ENCODE assay signal across 8 cellular contexts in the genomic region with DNA sequence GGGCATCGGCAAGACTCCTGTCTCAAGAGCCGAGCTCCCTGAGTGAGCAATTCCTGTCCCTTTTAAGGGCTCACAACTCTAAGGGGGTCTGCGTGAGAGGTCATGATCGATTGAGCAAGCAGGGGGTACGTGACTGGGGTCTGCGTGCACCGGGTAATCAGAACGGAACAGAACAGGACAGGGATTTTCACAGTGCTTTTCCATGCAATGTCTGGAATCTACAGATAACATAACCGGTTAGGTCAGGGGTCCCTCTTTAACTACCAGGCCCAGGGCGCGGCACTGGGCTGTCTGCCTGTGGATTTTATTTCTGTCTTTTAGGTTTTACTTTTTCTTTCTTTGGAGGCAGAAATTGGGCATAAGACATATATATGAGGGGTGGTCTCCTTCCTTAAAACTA. TPM values are rescaled to one million over a fixed set of nuclear protein-coding genes. Genes with fewer than 3 reads are reported as not detected.
A peak's percentile ranks its signal among the peaks of the same experiment; 100 is the strongest.
DNase-seq lines count a peak whose midpoint lies in the region; ATAC-seq, FAIRE-seq and TF ChIP-seq lines count a peak whose summit lies in the region.
"Not testable (repeated sequence)": the region's sequence is repeated elsewhere in the genome, so short reads cannot be mapped to it uniquely, and the experiment has no call there.
"Had no signal": no experiment of that assay in that cellular context is flagged by ENCODE, and none has a peak within 500 bp of the region (broad histone marks: within the 10 kb centered on the region; RNA-seq: fewer than 3 reads in every experiment).

No MANE protein-coding gene starts in this region.

- not testable (repeated sequence) for H2AFZ ChIP-seq in smooth muscle cell (ENCODE audit: low read depth)

- H3K4me1 ChIP-seq in Panc1 (ENCODE audit: control insufficient read depth, insufficient read depth, low read length), result not testable (repeated sequence)
- H3K4me1 ChIP-seq in smooth muscle cell (ENCODE audit: low read depth), result peaks cover 30% of the 10 kb centered on the region

- not testable (repeated sequence) for H3K36me3 ChIP-seq in Panc1 (ENCODE audit: control insufficient read depth, insufficient read depth, low read length); smooth muscle cell (ENCODE audit: low read depth)

- H3K79me2 ChIP-seq in smooth muscle cell (ENCODE audit: low read depth), result peaks cover 12% of the 10 kb centered on the region

- not testable (repeated sequence) for H4K20me1 ChIP-seq in smooth muscle cell (ENCODE audit: low read depth)

- peak overlapping the region; percentile 95 for H3K4me3 Mint-ChIP-seq in activated CD4-positive, alpha-beta memory T cell treated with anti-CD3 and anti-CD28 coated beads, Interleukin-2, amount 10 ng/mL, durations not matched to agents 7 days and 5 days
- H3K4me3 Mint-ChIP-seq in activated naive CD8-positive, alpha-beta T cell treated with anti-CD3 and anti-CD28 coated beads, Interleukin-2, amount 10 ng/mL, durations not matched to agents 7 days and 5 days, result peak overlapping the region; percentile 95
- peak overlapping the region; percentile 25 for H3K4me3 Mint-ChIP-seq in glutamatergic neuron (ENCODE audit: unreplicated experiment)
- peak overlapping the region in 7 of 8 donors; percentile 55 to 95 (median 74) for H3K4me3 Mint-ChIP-seq in naive B cell

- peak overlapping the region; percentile 98 for H3K4me2 ChIP-seq in smooth muscle cell

- in situ Hi-C loops in Panc1 (cut with HindIII; ENCODE audit: low pct_unique_long_range_greater_than_20kb, low sequenced_read_pairs), result not testable (repeated sequence)

- H3K36me3 Mint-ChIP-seq in activated CD4-positive, alpha-beta memory T cell treated with anti-CD3 and anti-CD28 coated beads, Interleukin-2, amount 10 ng/mL, durations not matched to agents 7 days and 5 days (ENCODE audit: low read depth), result peaks cover 27% of the 10 kb centered on the region
- peaks cover 22% of the 10 kb centered on the region for H3K36me3 Mint-ChIP-seq in activated naive CD8-positive, alpha-beta T cell treated with anti-CD3 and anti-CD28 coated beads, Interleukin-2, amount 10 ng/mL, durations not matched to agents 7 days and 5 days
- not testable (repeated sequence) for H3K36me3 Mint-ChIP-seq in glutamatergic neuron (ENCODE audit: unreplicated experiment); naive B cell

- TF ChIP-seq POLR2A in GM12891 (IDR thresholded peaks at IDR 0.05; ENCODE audit: low read depth, low read length), result not testable (repeated sequence)

- ATAC-seq in Panc1; activated naive CD8-positive, alpha-beta T cell treated with anti-CD3 and anti-CD28 coated beads, Interleukin-2, amount 10 ng/mL, durations not matched to agents 7 days and 5 days (ENCODE audit: low read depth); naive B cell (ENCODE audit: low read depth in 2 of 2): not testable (repeated sequence)

- peak overlapping the region; percentile 81 for H3K9ac ChIP-seq in smooth muscle cell (ENCODE audit: low read depth)

- peaks cover 56% of the 10 kb centered on the region for H3K4me1 Mint-ChIP-seq in activated CD4-positive, alpha-beta memory T cell treated with anti-CD3 and anti-CD28 coated beads, Interleukin-2, amount 10 ng/mL, durations not matched to agents 7 days and 5 days
- peaks cover 37% of the 10 kb centered on the region for H3K4me1 Mint-ChIP-seq in activated naive CD8-positive, alpha-beta T cell treated with anti-CD3 and anti-CD28 coated beads, Interleukin-2, amount 10 ng/mL, durations not matched to agents 7 days and 5 days
- H3K4me1 Mint-ChIP-seq in glutamatergic neuron (ENCODE audit: low read depth, unreplicated experiment), result not testable (repeated sequence)
- H3K4me1 Mint-ChIP-seq in naive B cell, result peaks cover 33 to 48% (median 38%) of the 10 kb centered on the region in 3 donors

- not testable (repeated sequence) for H3K4me3 ChIP-seq in Panc1 (ENCODE audit: low read depth in 2 of 2, low read length in 2 of 2)
- peak overlapping the region; percentile 14 for H3K4me3 ChIP-seq in smooth muscle cell

- FAIRE-seq in GM12891 (lab: Jason Lieb, UNC), result peak; percentile 69

- not testable (repeated sequence) for BruUV-seq in Panc1 (replicated peaks; lab: Mats Ljungman, UMichigan)

- CTCF ChIA-PET in Panc1 (lab: Charles Lee), result not testable (repeated sequence)
- CTCF ChIA-PET in activated CD4-positive, alpha-beta memory T cell treated with anti-CD3 and anti-CD28 coated beads, Interleukin-2, amount 10 ng/mL, durations not matched to agents 7 days and 5 days (lab: Charles Lee), result interaction anchor here (2.1 to 3.4 kb wide), 3 partner anchors 8 to 30 kb away, joined by 5 to 27 read pairs (median 7); a partner anchor contains a TSS

- not testable (repeated sequence) for TF ChIP-seq CTCF in Panc1 (IDR thresholded peaks at IDR 0.05); glutamatergic neuron (IDR thresholded peaks at IDR 0.05; ENCODE audit: partially characterized antibody, unreplicated experiment); smooth muscle cell (IDR thresholded peaks at IDR 0.05; ENCODE audit: borderline replicate concordance, insufficient read depth, poor library complexity, severe bottlenecking)

- not testable (repeated sequence) for H3K27me3 Mint-ChIP-seq in activated CD4-positive, alpha-beta memory T cell treated with anti-CD3 and anti-CD28 coated beads, Interleukin-2, amount 10 ng/mL, durations not matched to agents 7 days and 5 days; activated naive CD8-positive, alpha-beta T cell treated with anti-CD3 and anti-CD28 coated beads, Interleukin-2, amount 10 ng/mL, durations not matched to agents 7 days and 5 days; naive B cell
- peaks cover 12% of the 10 kb centered on the region for H3K27me3 Mint-ChIP-seq in glutamatergic neuron (ENCODE audit: unreplicated experiment)

- not testable (repeated sequence) for H3K9me3 Mint-ChIP-seq in activated CD4-positive, alpha-beta memory T cell treated with anti-CD3 and anti-CD28 coated beads, Interleukin-2, amount 10 ng/mL, durations not matched to agents 7 days and 5 days; activated naive CD8-positive, alpha-beta T cell treated with anti-CD3 and anti-CD28 coated beads, Interleukin-2, amount 10 ng/mL, durations not matched to agents 7 days and 5 days; glutamatergic neuron (ENCODE audit: unreplicated experiment); naive B cell

- POLR2A ChIA-PET in Panc1 (lab: Charles Lee), result not testable (repeated sequence)
- POLR2A ChIA-PET in activated CD4-positive, alpha-beta memory T cell treated with anti-CD3 and anti-CD28 coated beads, Interleukin-2, amount 10 ng/mL, durations not matched to agents 7 days and 5 days (lab: Charles Lee), result interaction anchor here (1.3 to 12.1 kb wide), 8 partner anchors 5 to 88 kb away, joined by 3 to 583 read pairs (median 32); a partner anchor contains a TSS
- POLR2A ChIA-PET in activated naive CD8-positive, alpha-beta T cell treated with anti-CD3 and anti-CD28 coated beads, Interleukin-2, amount 10 ng/mL, durations not matched to agents 7 days and 5 days (lab: Charles Lee), result interaction anchor here (0.6 to 13.0 kb wide), 6 partner anchors 9 to 88 kb away, joined by 4 to 247 read pairs (median 12); a partner anchor contains a TSS

- peaks cover 56% of the 10 kb centered on the region for H3F3A ChIP-seq in smooth muscle cell (ENCODE audit: low read depth)

- H3K27ac ChIP-seq in Panc1 (ENCODE audit: low read length) (peak overlapping the region; percentile 48; the same call in 1 of the 2 replicates), smooth muscle cell (ENCODE audit: low read depth) (peak overlapping the region; percentile 97)

- H3K27me3 ChIP-seq in Panc1 (ENCODE audit: control insufficient read depth, insufficient read depth, low read length); smooth muscle cell (ENCODE audit: low read depth): not testable (repeated sequence)

- 11% methylated on average over 11 of the region's 11 CpGs for WGBS in smooth muscle cell (ENCODE audit: low lambda C conversion rate)

- intact Hi-C loops in Panc1 (cut with micrococcal nuclease; ENCODE audit: unreplicated experiment), result not testable (repeated sequence)

- H3K9me3 ChIP-seq in Panc1 (ENCODE audit: control insufficient read depth, insufficient read depth, low read depth, low read length); smooth muscle cell (replicated peaks; ENCODE audit: low read depth): not testable (repeated sequence)

- H3K27ac Mint-ChIP-seq in activated CD4-positive, alpha-beta memory T cell treated with anti-CD3 and anti-CD28 coated beads, Interleukin-2, amount 10 ng/mL, durations not matched to agents 7 days and 5 days, result peak overlapping the region; percentile 98
- H3K27ac Mint-ChIP-seq in activated naive CD8-positive, alpha-beta T cell treated with anti-CD3 and anti-CD28 coated beads, Interleukin-2, amount 10 ng/mL, durations not matched to agents 7 days and 5 days, result peak overlapping the region; percentile 100
- not testable (repeated sequence) for H3K27ac Mint-ChIP-seq in glutamatergic neuron (ENCODE audit: unreplicated experiment)
- peak overlapping the region; percentile 29 to 100 (median 90) for H3K27ac Mint-ChIP-seq in naive B cell

- not testable (repeated sequence) for DNase-seq in GM12891 (ENCODE audit: insufficient read length, low spot score); Panc1 (ENCODE audit: low read depth, low spot score); activated CD4-positive, alpha-beta memory T cell treated with anti-CD3 and anti-CD28 coated beads, Interleukin-2, amount 10 ng/mL, durations not matched to agents 7 days and 5 days; activated naive CD8-positive, alpha-beta T cell treated with anti-CD3 and anti-CD28 coated beads, Interleukin-2, amount 10 ng/mL, durations not matched to agents 7 days and 5 days; glutamatergic neuron; naive B cell; smooth muscle cell (lab: John Stamatoyannopoulos, UW; ENCODE audit: unreplicated experiment)

RNA-seq across cellular contexts. Expression of a gene that starts 3.6 kb away (rescaled TPM):
- 14.0 TPM for polyA plus RNA-seq in GM12891 (2012; ENCODE audit: low read depth, missing spikeins)
- total RNA-seq in Panc1 (2021; ENCODE audit: unreplicated experiment) (56.0 TPM), glutamatergic neuron (ENCODE audit: unreplicated experiment) (1.2 TPM), smooth muscle cell (85.8 and 87.4 TPM in 2 replicates)
- polyA plus RNA-seq in Panc1 (2012; ENCODE audit: insufficient read length), result 99.6 TPM
- 10 to 100 TPM; 89.1 to 90.2 TPM for total RNA-seq in activated CD4-positive, alpha-beta memory T cell treated with anti-CD3 and anti-CD28 coated beads, Interleukin-2, amount 10 ng/mL, durations not matched to agents 7 days and 5 days
- 10 to 100 TPM; 86.3 to 94.5 TPM for total RNA-seq in activated naive CD8-positive, alpha-beta T cell treated with anti-CD3 and anti-CD28 coated beads, Interleukin-2, amount 10 ng/mL, durations not matched to agents 7 days and 5 days
- polyA plus RNA-seq in naive B cell (ENCODE audit: low read depth in 6 of 6) (10 to 100 TPM; 10.5 to 41.3 (median 18.0) TPM), smooth muscle cell (263 and 287 TPM in 2 replicates)

RNA-seq across cellular contexts. Expression of a gene that starts 8.0 kb away (rescaled TPM):
- 4.2 TPM for polyA plus RNA-seq in GM12891 (2012; ENCODE audit: low read depth, missing spikeins)
- total RNA-seq in Panc1 (2021; ENCODE audit: unreplicated experiment), result 14.2 TPM
- 14.0 TPM for polyA plus RNA-seq in Panc1 (2012; ENCODE audit: insufficient read length)
- 1 to 10 TPM; 6.4 to 7.0 TPM for total RNA-seq in activated CD4-positive, alpha-beta memory T cell treated with anti-CD3 and anti-CD28 coated beads, Interleukin-2, amount 10 ng/mL, durations not matched to agents 7 days and 5 days
- 10 to 100 TPM in 1 of 2 experiments, 1 to 10 TPM in 1; 8.1 to 12.8 TPM for total RNA-seq in activated naive CD8-positive, alpha-beta T cell treated with anti-CD3 and anti-CD28 coated beads, Interleukin-2, amount 10 ng/mL, durations not matched to agents 7 days and 5 days
- total RNA-seq in glutamatergic neuron (ENCODE audit: unreplicated experiment), result 4.8 TPM
- 10 to 100 TPM in 3 of 6 donors, 1 to 10 TPM in 3; 2.0 to 13.9 (median 8.1) TPM for polyA plus RNA-seq in naive B cell (ENCODE audit: low read depth in 6 of 6)
- total RNA-seq in smooth muscle cell, result 1.5 and 3.2 TPM in 2 replicates
- 17.6 and 22.6 TPM in 2 replicates for polyA plus RNA-seq in smooth muscle cell
- total RNA-seq: left ventricle myocardium inferior had no signal

RNA-seq across cellular contexts. Expression of a gene that starts 12.3 kb away (rescaled TPM):
- 2.6 TPM for polyA plus RNA-seq in GM12891 (2012; ENCODE audit: low read depth, missing spikeins)
- total RNA-seq in Panc1 (2021; ENCODE audit: unreplicated experiment), result 1.8 TPM
- 0.65 TPM for polyA plus RNA-seq in Panc1 (2012; ENCODE audit: insufficient read length)
- total RNA-seq in activated CD4-positive, alpha-beta memory T cell treated with anti-CD3 and anti-CD28 coated beads, Interleukin-2, amount 10 ng/mL, durations not matched to agents 7 days and 5 days, result 1 to 10 TPM; 8.0 to 8.4 TPM
- total RNA-seq in activated naive CD8-positive, alpha-beta T cell treated with anti-CD3 and anti-CD28 coated beads, Interleukin-2, amount 10 ng/mL, durations not matched to agents 7 days and 5 days, result 10 to 100 TPM; 18.8 to 21.9 TPM
- total RNA-seq in glutamatergic neuron (ENCODE audit: unreplicated experiment), result 0.12 TPM
- polyA plus RNA-seq in naive B cell (ENCODE audit: low read depth in 6 of 6), result 1 to 10 TPM; 1.5 to 5.8 (median 4.4) TPM
- total RNA-seq in smooth muscle cell, result 0.31 and 1.1 TPM in 2 replicates
- 1.5 and 2.2 TPM in 2 replicates for polyA plus RNA-seq in smooth muscle cell
- total RNA-seq: left ventricle myocardium inferior had no signal

RNA-seq across cellular contexts. Expression of a gene that starts 25.4 kb away (rescaled TPM):
- 46.7 TPM for polyA plus RNA-seq in GM12891 (2012; ENCODE audit: low read depth, missing spikeins)
- total RNA-seq in Panc1 (2021; ENCODE audit: unreplicated experiment) (55.6 TPM), glutamatergic neuron (ENCODE audit: unreplicated experiment) (52.9 TPM), smooth muscle cell (20.7 and 24.1 TPM in 2 replicates)
- 44.9 TPM for polyA plus RNA-seq in Panc1 (2012; ENCODE audit: insufficient read length)
- total RNA-seq in activated CD4-positive, alpha-beta memory T cell treated with anti-CD3 and anti-CD28 coated beads, Interleukin-2, amount 10 ng/mL, durations not matched to agents 7 days and 5 days, result 100 to 1,000 TPM; 105 to 108 TPM
- 100 to 1,000 TPM; 126 TPM for total RNA-seq in activated naive CD8-positive, alpha-beta T cell treated with anti-CD3 and anti-CD28 coated beads, Interleukin-2, amount 10 ng/mL, durations not matched to agents 7 days and 5 days
- polyA plus RNA-seq in naive B cell (ENCODE audit: low read depth in 6 of 6) (10 to 100 TPM; 33.9 to 43.3 (median 37.6) TPM), smooth muscle cell (42.0 and 45.7 TPM in 2 replicates)

RNA-seq across cellular contexts. Expression of a gene that starts 25.9 kb away (rescaled TPM):
- 29.2 TPM for polyA plus RNA-seq in GM12891 (2012; ENCODE audit: low read depth, missing spikeins)
- 54.2 TPM for total RNA-seq in Panc1 (2021; ENCODE audit: unreplicated experiment)
- 46.0 TPM for polyA plus RNA-seq in Panc1 (2012; ENCODE audit: insufficient read length)
- total RNA-seq in activated CD4-positive, alpha-beta memory T cell treated with anti-CD3 and anti-CD28 coated beads, Interleukin-2, amount 10 ng/mL, durations not matched to agents 7 days and 5 days, result 100 to 1,000 TPM; 111 to 114 TPM
- 100 to 1,000 TPM; 128 to 141 TPM for total RNA-seq in activated naive CD8-positive, alpha-beta T cell treated with anti-CD3 and anti-CD28 coated beads, Interleukin-2, amount 10 ng/mL, durations not matched to agents 7 days and 5 days
- total RNA-seq in glutamatergic neuron (ENCODE audit: unreplicated experiment), result 62.2 TPM
- 10 to 100 TPM in 3 of 6 donors, 1 to 10 TPM in 3; 6.4 to 20.9 (median 10.1) TPM for polyA plus RNA-seq in naive B cell (ENCODE audit: low read depth in 6 of 6)
- total RNA-seq in smooth muscle cell, result 53.5 and 56.3 TPM in 2 replicates
- polyA plus RNA-seq in smooth muscle cell, result 117 and 130 TPM in 2 replicates

Comparison
In these comparisons a context has a peak if more than half of its experiments do, and no peak if none do; other contexts are left out.
1. H3K4me3 Mint-ChIP-seq: peak in every context shown above with its lines; median percentile 95 in activated CD4-positive, alpha-beta memory T cell treated with anti-CD3 and anti-CD28 coated beads, Interleukin-2, amount 10 ng/mL, durations not matched to agents 7 days and 5 days; 95 in activated naive CD8-positive, alpha-beta T cell treated with anti-CD3 and anti-CD28 coated beads, Interleukin-2, amount 10 ng/mL, durations not matched to agents 7 days and 5 days; 74 in naive B cell; 25 in glutamatergic neuron.
2. RNA of a gene that starts 3.6 kb away (total RNA-seq): 86.3 to 94.5 TPM in activated naive CD8-positive, alpha-beta T cell treated with anti-CD3 and anti-CD28 coated beads, Interleukin-2, amount 10 ng/mL, durations not matched to agents 7 days and 5 days, 89.1 to 90.2 TPM in activated CD4-positive, alpha-beta memory T cell treated with anti-CD3 and anti-CD28 coated beads, Interleukin-2, amount 10 ng/mL, durations not matched to agents 7 days and 5 days, 85.8 to 87.4 TPM in smooth muscle cell and 56.0 TPM in Panc1 (single experiment); 1.2 TPM in glutamatergic neuron (single experiment); every median in the first group is over 10 times any median in the second.